ENCODE assay signal across 16 cellular contexts in genomic region chr16:58727796-58728568, GRCh38. TPM values are rescaled to one million over a fixed set of nuclear protein-coding genes. Genes with fewer than 3 reads are reported as not detected.
A peak's percentile ranks its signal among the peaks of the same experiment; 100 is the strongest.
DNase-seq lines count a peak whose midpoint lies in the region; ATAC-seq and TF ChIP-seq lines count a peak whose summit lies in the region.
"Had no signal": no experiment of that assay in that cellular context is flagged by ENCODE, and none has a peak within 500 bp of the region (broad histone marks: within the 10 kb centered on the region; RNA-seq: fewer than 3 reads in every experiment).

No MANE protein-coding gene starts in this region.

- H2AFZ ChIP-seq in SU-DHL-6 (ENCODE audit: low read depth, low read length, severe bottlenecking) = no peak overlapping the region

- no peak overlapping the region for H2BK15ac ChIP-seq in mesendoderm (replicated peaks; ENCODE audit: low read depth)

- H3K9me3 Mint-ChIP-seq in CD4-positive, CD25-positive, alpha-beta regulatory T cell = no peaks in the 10 kb centered on the region

- peaks cover 33 to 47% (median 36%) of the 10 kb centered on the region in 4 donors for H3K4me1 Mint-ChIP-seq in CD4-positive, CD25-positive, alpha-beta regulatory T cell

- H3K27me3 ChIP-seq in CD4-positive, CD25-positive, alpha-beta regulatory T cell (ENCODE audit: control insufficient read depth, insufficient read depth, low read length) = no peaks in the 10 kb centered on the region
- H3K27me3 ChIP-seq in SU-DHL-6 (ENCODE audit: low read length) (no peaks in the 10 kb centered on the region), heart right ventricle (no peaks in the 10 kb centered on the region), mesendoderm (ENCODE audit: insufficient read depth, low read length, poor library complexity) (no peaks in the 10 kb centered on the region), BE2C (no peaks in the 10 kb centered on the region)

- H2BK5ac ChIP-seq in mesendoderm (ENCODE audit: low read length) = no peak overlapping the region

- no peak overlapping the region for H3K23ac ChIP-seq in mesendoderm (ENCODE audit: low read length)

- H3K56ac ChIP-seq in mesendoderm (ENCODE audit: low read length) = no peak overlapping the region

- H3K4ac ChIP-seq in mesendoderm (ENCODE audit: low read depth, low read length) = no peak overlapping the region

- H3K4me1 ChIP-seq in CD4-positive, CD25-positive, alpha-beta regulatory T cell (ENCODE audit: control insufficient read depth, insufficient read depth, low read length, poor library complexity, severe bottlenecking) = peaks cover 13% of the 10 kb centered on the region
- H3K4me1 ChIP-seq in heart right ventricle = peaks cover 0 to 59% (median 35%) of the 10 kb centered on the region in 9 donors
- no peaks in the 10 kb centered on the region for H3K4me1 ChIP-seq in mesendoderm (ENCODE audit: control insufficient read depth, low read depth, low read length)
- no peaks in the 10 kb centered on the region for H3K4me1 ChIP-seq in BE2C

- no peak for DNase-seq in CD4-positive, CD25-positive, alpha-beta regulatory T cell
- DNase-seq in heart right ventricle (no peak), mesendoderm (no peak), amygdala (lab: John Stamatoyannopoulos, UW) (no peak), BE2C (no peak), putamen (ENCODE audit: low spot score) (no peak)
- no peak for DNase-seq in stimulated activated CD4-positive, alpha-beta T cell treated with anti-CD3 and anti-CD28 coated beads, Interleukin-4, amount 100 ng/mL, for 4 hours
- DNase-seq: COR-L47, MM.1S, NCI-H187 treated with DMSO at 0.1 percent for 48 hours, NCI-H82, SIG-M5 had no signal

- H3K36me3 ChIP-seq in CD4-positive, CD25-positive, alpha-beta regulatory T cell (ENCODE audit: control insufficient read depth, insufficient read depth, low read length) = peaks cover 8% of the 10 kb centered on the region
- peaks cover 8% of the 10 kb centered on the region; the same call in 1 of the 2 replicates for H3K36me3 ChIP-seq in SU-DHL-6 (ENCODE audit: low read length)
- peaks cover 0 to 20% (median 8%) of the 10 kb centered on the region in 9 donors for H3K36me3 ChIP-seq in heart right ventricle
- no peaks in the 10 kb centered on the region for H3K36me3 ChIP-seq in mesendoderm (ENCODE audit: control insufficient read depth, insufficient read depth, low read length)
- H3K36me3 ChIP-seq in BE2C = peaks cover 33% of the 10 kb centered on the region

- H3K36me3 Mint-ChIP-seq in CD4-positive, CD25-positive, alpha-beta regulatory T cell = no peaks in the 10 kb centered on the region

- H3K79me2 ChIP-seq in SU-DHL-6 (ENCODE audit: insufficient read depth, low read length) = peaks cover 93% of the 10 kb centered on the region
- H3K79me2 ChIP-seq in mesendoderm (ENCODE audit: control insufficient read depth, insufficient read depth, low read length) = peaks cover 45% of the 10 kb centered on the region

- no peak overlapping the region for H4K8ac ChIP-seq in mesendoderm (ENCODE audit: low read depth, low read length)

- H3K4me2 ChIP-seq in SU-DHL-6 (ENCODE audit: low read depth, low read length, poor library complexity, severe bottlenecking) (peak overlapping the region; percentile 90), mesendoderm (ENCODE audit: low read length) (no peak overlapping the region)

- H3K4me3 ChIP-seq in CD4-positive, CD25-positive, alpha-beta regulatory T cell (ENCODE audit: low read depth, low read length) = no peak overlapping the region
- H3K4me3 ChIP-seq in SU-DHL-6 (ENCODE audit: insufficient read depth, low read length, poor library complexity, severe bottlenecking) (peak overlapping the region; percentile 7), heart right ventricle (no peak overlapping the region), mesendoderm (ENCODE audit: low read length) (no peak overlapping the region), BE2C (ENCODE audit: low read depth, low read length) (no peak overlapping the region)

- peaks cover 7% of the 10 kb centered on the region; the same call in 1 of the 2 replicates for H4K20me1 ChIP-seq in SU-DHL-6 (ENCODE audit: low read depth, low read length)

- H3K79me1 ChIP-seq in mesendoderm (ENCODE audit: low read length) = peaks cover 14% of the 10 kb centered on the region

- H3K4me3 Mint-ChIP-seq in CD4-positive, CD25-positive, alpha-beta regulatory T cell = no peak overlapping the region

- H2AK5ac ChIP-seq in mesendoderm (ENCODE audit: low read length) = no peak overlapping the region

- peaks cover 35% of the 10 kb centered on the region for H3F3A ChIP-seq in SU-DHL-6 (ENCODE audit: insufficient read depth)

- intact Hi-C loops in heart right ventricle (cut with DNase I) = no loop called here

- H3K27ac ChIP-seq in CD4-positive, CD25-positive, alpha-beta regulatory T cell (ENCODE audit: insufficient read depth, low read length, poor library complexity, severe bottlenecking) = no peak overlapping the region
- H3K27ac ChIP-seq in SU-DHL-6 (ENCODE audit: low read depth, low read length) (peak overlapping the region; percentile 87), heart right ventricle (peak overlapping the region in 7 of 10 donors; percentile 40 to 83 (median 74)), mesendoderm (ENCODE audit: low read depth, low read length) (no peak overlapping the region)
- H3K27ac ChIP-seq: C4-2B, HL-60 had no signal

- ATAC-seq in CD4-positive, CD25-positive, alpha-beta regulatory T cell (ENCODE audit: low read depth in 2 of 2) = no peak
- ATAC-seq in heart right ventricle = peak in 6 of 8 donors; percentile 15 to 69 (median 54)
- ATAC-seq: HCT116 had no signal

- H3K9ac ChIP-seq in SU-DHL-6 (ENCODE audit: low read length) (peak overlapping the region; percentile 21), mesendoderm (ENCODE audit: low read length) (no peak overlapping the region)

- no peaks in the 10 kb centered on the region for H3K9me3 ChIP-seq in CD4-positive, CD25-positive, alpha-beta regulatory T cell (ENCODE audit: control insufficient read depth in 2 of 2, low read length in 2 of 2)
- H3K9me3 ChIP-seq in SU-DHL-6 (ENCODE audit: insufficient read depth, low read length) = no peaks in the 10 kb centered on the region
- H3K9me3 ChIP-seq in heart right ventricle = no peaks in the 10 kb centered on the region
- no peaks in the 10 kb centered on the region for H3K9me3 ChIP-seq in BE2C

- no peaks in the 10 kb centered on the region for H3K9me2 ChIP-seq in SU-DHL-6 (replicated peaks; ENCODE audit: insufficient read depth, low read length)

- H3K27me3 Mint-ChIP-seq in CD4-positive, CD25-positive, alpha-beta regulatory T cell = no peaks in the 10 kb centered on the region

- WGBS in heart right ventricle, 2 donors = 69 to 75% methylated on average over 9 of the region's 9 CpGs
- no CpG with 5 or more reads among the region's 9 CpGs for WGBS in mesendoderm (ENCODE audit: extremely low coverage, insufficient coverage, low lambda C conversion rate)

- TF ChIP-seq CTCF in SU-DHL-6 (IDR thresholded peaks at IDR 0.05; ENCODE audit: insufficient read depth, low read length, poor library complexity, severe bottlenecking) (no peak), heart right ventricle (IDR thresholded peaks at IDR 0.05) (no peak), BE2C (IDR thresholded peaks at IDR 0.05; ENCODE audit: low read depth, low read length) (no peak)

- H4K5ac ChIP-seq in mesendoderm (ENCODE audit: low read length) = no peak overlapping the region

- peak overlapping the region; percentile 12 for H2BK120ac ChIP-seq in mesendoderm (ENCODE audit: low read depth, low read length)

- H3K27ac Mint-ChIP-seq in CD4-positive, CD25-positive, alpha-beta regulatory T cell = peak overlapping the region in 2 of 3 donors; percentile 51 to 78

- no peak overlapping the region for H3K18ac ChIP-seq in mesendoderm (ENCODE audit: low read length)

RNA-seq across cellular contexts. Expression of gene GOT2, which starts 6.1 kb away (rescaled TPM):
- 28.7 TPM for total RNA-seq in CD4-positive, CD25-positive, alpha-beta regulatory T cell
- 10 to 100 TPM; 78.7 to 97.5 (median 92.0) TPM for polyA plus RNA-seq in CD4-positive, CD25-positive, alpha-beta regulatory T cell
- 100 to 1,000 TPM; 379 to 658 (median 556) TPM for total RNA-seq in heart right ventricle
- 100 to 1,000 TPM; 154 to 254 TPM for polyA plus RNA-seq in heart right ventricle
- polyA plus RNA-seq in mesendoderm (2013, experiment 1 of 2) = 141 TPM
- polyA plus RNA-seq in mesendoderm (2013, experiment 2 of 2) = 145 TPM
- 159 TPM for polyA plus RNA-seq in BE2C (2012; ENCODE audit: insufficient read depth, insufficient read length, low read depth)

RNA-seq across cellular contexts. Expression of gene SLC38A7, which starts 43.4 kb away (rescaled TPM):
- 10.2 TPM for total RNA-seq in CD4-positive, CD25-positive, alpha-beta regulatory T cell
- polyA plus RNA-seq in CD4-positive, CD25-positive, alpha-beta regulatory T cell = 1 to 10 TPM; 2.4 to 7.0 (median 3.2) TPM
- 10 to 100 TPM; 24.1 to 38.7 (median 31.8) TPM for total RNA-seq in heart right ventricle
- polyA plus RNA-seq in heart right ventricle = 10 to 100 TPM; 10.3 to 41.3 TPM
- 14.0 TPM for polyA plus RNA-seq in mesendoderm (2013, experiment 1 of 2)
- polyA plus RNA-seq in mesendoderm (2013, experiment 2 of 2) = 14.7 TPM
- polyA plus RNA-seq in BE2C (2012; ENCODE audit: insufficient read depth, insufficient read length, low read depth) = 7.0 TPM

Comparison
In these comparisons a context has a peak if more than half of its experiments do, and no peak if none do; other contexts are left out.
1. ATAC-seq: peak in heart right ventricle (6 of 8); none in CD4-positive, CD25-positive, alpha-beta regulatory T cell (0 of 2).
2. H3K27ac ChIP-seq: peak in SU-DHL-6 (single experiment) and heart right ventricle (7 of 10); none in CD4-positive, CD25-positive, alpha-beta regulatory T cell (single experiment) and mesendoderm (single experiment).
3. RNA of gene GOT2, which starts 6.1 kb away (total RNA-seq): 379 to 658 TPM in heart right ventricle; 28.7 TPM in CD4-positive, CD25-positive, alpha-beta regulatory T cell (single experiment); every median in the first group is over 10 times any median in the second.